Comparison of ENCODE assay signal across 9 cellular contexts in genomic region chr3:189041482-189042090, GRCh38.
DNase-seq lines count a peak whose midpoint lies in the region; ATAC-seq, FAIRE-seq and TF ChIP-seq lines count a peak whose summit lies in the region.
"Had no signal": no experiment of that assay in that cellular context is flagged by ENCODE, and none has a peak within 500 bp of the region (broad histone marks: within the 10 kb centered on the region; RNA-seq: fewer than 3 reads in every experiment).

No MANE protein-coding gene starts in this region.

- 54% methylated on average over 2 of the region's 2 CpGs; no CpG with 5 or more reads in 1 of the 2 experiments for whole genome bisulfite sequencing in H1 (ENCODE audit: extremely low coverage in 1 of 2, insufficient coverage in 1 of 2, insufficient read length in 1 of 2, insufficient replicate concordance in 2 of 2, low coverage in 1 of 2, low lambda C conversion rate in 2 of 2, missing lambda C conversion rate in 1 of 2), 2 experiments

- peak overlapping the region; percentile 81; the same call in 1 of the 2 replicates for H2AFZ ChIP-seq in H1 (ENCODE audit: low read length)

- H3K4me1 ChIP-seq in H1 (replicated peaks in 1 of 4; ENCODE audit: control insufficient read depth in 3 of 4, insufficient read depth in 4 of 4, low read length in 3 of 4) = no peaks in the 10 kb centered on the region
- H3K4me1 ChIP-seq in uterus = no peaks in the 10 kb centered on the region

- peak; percentile 66 to 76 for TF ChIP-seq RAD21 in H1 (IDR thresholded peaks at IDR 0.05 in 1 of 2, conservative IDR thresholded peaks at IDR 0.05 in 1 of 2; ENCODE audit: low read depth in 2 of 2, low read length in 2 of 2)

- TF ChIP-seq EP300 in H1 (IDR thresholded peaks at IDR 0.05; ENCODE audit: borderline replicate concordance in 1 of 2, low read depth in 2 of 2, low read length in 2 of 2) = no peak

- no peaks in the 10 kb centered on the region for H3K27me3 Mint-ChIP-seq in activated CD4-positive, alpha-beta T cell treated with anti-CD3 and anti-CD28 coated beads, Interleukin-2, amount 10 ng/mL, durations not matched to agents 7 days and 5 days
- H3K27me3 Mint-ChIP-seq in neural crest cell (ENCODE audit: low read depth) = no peaks in the 10 kb centered on the region

- H3K14ac ChIP-seq in H1 (ENCODE audit: insufficient read length) = no peak overlapping the region

- DNase-seq in AG20443 (ENCODE audit: low spot score) (peak; percentile 11), NCI-H2196 (lab: John Stamatoyannopoulos, UW; ENCODE audit: unreplicated experiment) (peak; percentile 83), H1 (ENCODE audit: low read depth in 1 of 2, low spot score in 2 of 2) (peak; percentile 33 to 69), neural crest cell (ENCODE audit: low read depth, low spot score) (peak; percentile 12), uterus (peak; percentile 25 to 31)
- peak; percentile 86 for DNase-seq in activated CD4-positive, alpha-beta T cell treated with anti-CD3 and anti-CD28 coated beads, Interleukin-2, amount 10 ng/mL, durations not matched to agents 7 days and 5 days

- H4K20me1 ChIP-seq in H1 (replicated peaks in 1 of 2; ENCODE audit: control insufficient read depth in 1 of 2, insufficient read depth in 2 of 2, low read length in 2 of 2) = no peaks in the 10 kb centered on the region

- no peak overlapping the region for H2BK120ac ChIP-seq in H1 (replicated peaks; ENCODE audit: low read depth, low read length)

- H3K27me3 ChIP-seq in H1 (replicated peaks in 1 of 4; ENCODE audit: control insufficient read depth in 3 of 4, extremely low read depth in 1 of 4, insufficient read depth in 3 of 4, low read length in 3 of 4) (no peaks in the 10 kb centered on the region), uterus (no peaks in the 10 kb centered on the region)

- no peak overlapping the region for H4K8ac ChIP-seq in H1 (ENCODE audit: extremely low read depth, insufficient read depth, low read length)

- H3K27ac Mint-ChIP-seq in activated CD4-positive, alpha-beta T cell treated with anti-CD3 and anti-CD28 coated beads, Interleukin-2, amount 10 ng/mL, durations not matched to agents 7 days and 5 days = peak overlapping the region; percentile 12
- H3K27ac Mint-ChIP-seq in neural crest cell (ENCODE audit: unreplicated experiment) = no peak overlapping the region

- no peak overlapping the region for H3K9ac ChIP-seq in H1 (replicated peaks in 1 of 4; ENCODE audit: extremely low read depth in 1 of 4, low read depth in 3 of 4, low read length in 3 of 4)

- H3K27ac ChIP-seq in H1 (ENCODE audit: low read depth, low read length) = no peak overlapping the region
- no peak overlapping the region for H3K27ac ChIP-seq in uterus

- H2BK12ac ChIP-seq in H1 (ENCODE audit: low read depth, low read length) = no peak overlapping the region; the same call in 1 of the 2 replicates

- no peaks in the 10 kb centered on the region for H3K36me3 ChIP-seq in H1 (ENCODE audit: control insufficient read depth in 2 of 4, insufficient read depth in 4 of 4, low read length in 3 of 4)
- H3K36me3 ChIP-seq in uterus = no peaks in the 10 kb centered on the region

- TF ChIP-seq POLR2A in H1 (IDR thresholded peaks at IDR 0.05; ENCODE audit: control extremely low read depth in 1 of 2, low read depth in 2 of 2, low read length in 2 of 2) = no peak
- no peak for TF ChIP-seq POLR2A in uterus (IDR thresholded peaks at IDR 0.05)

- POLR2A ChIA-PET in activated CD4-positive, alpha-beta T cell treated with anti-CD3 and anti-CD28 coated beads, Interleukin-2, amount 10 ng/mL, durations not matched to agents 7 days and 5 days (lab: Charles Lee) = interaction anchor here (0.6 to 0.7 kb wide), 3 partner anchors 30 to 91 kb away, joined by 3 read pairs; no protein-coding TSS in a partner anchor
- POLR2A ChIA-PET in H1 (lab: Charles Lee; ENCODE audit: partially characterized antibody) = no interaction called here

- TF ChIP-seq CTCF in H1 (IDR thresholded peaks at IDR 0.05; ENCODE audit: control extremely low read depth in 1 of 3, insufficient read depth in 1 of 3, low read depth in 1 of 3, low read length in 3 of 3) (peak; percentile 15 to 81 (median 62)), neural crest cell (conservative IDR thresholded peaks at IDR 0.05) (peak; percentile 60), uterus (IDR thresholded peaks at IDR 0.05) (peak; percentile 10 to 32 (median 20))

- intact Hi-C loops in uterus (cut with DNase I; ENCODE audit: low total_unique reads) = no loop called here

- H3K4me3 Mint-ChIP-seq in activated CD4-positive, alpha-beta T cell treated with anti-CD3 and anti-CD28 coated beads, Interleukin-2, amount 10 ng/mL, durations not matched to agents 7 days and 5 days = no peak overlapping the region
- no peak overlapping the region for H3K4me3 Mint-ChIP-seq in neural crest cell
- H3K4me3 Mint-ChIP-seq: IgD-negative memory B cell had no signal

- no peak overlapping the region for H2AK5ac ChIP-seq in H1 (ENCODE audit: low read depth, low read length)

- H4K91ac ChIP-seq in H1 (replicated peaks; ENCODE audit: insufficient read length, low read length) = no peak overlapping the region

- peaks cover 48% of the 10 kb centered on the region for H3K4me1 Mint-ChIP-seq in activated CD4-positive, alpha-beta T cell treated with anti-CD3 and anti-CD28 coated beads, Interleukin-2, amount 10 ng/mL, durations not matched to agents 7 days and 5 days
- H3K4me1 Mint-ChIP-seq in neural crest cell = no peaks in the 10 kb centered on the region

- no peaks in the 10 kb centered on the region for H3K79me1 ChIP-seq in H1 (ENCODE audit: low read depth, low read length)

- no peak overlapping the region for H2BK5ac ChIP-seq in H1 (ENCODE audit: low read depth, low read length)

- no peaks in the 10 kb centered on the region for H3K36me3 Mint-ChIP-seq in activated CD4-positive, alpha-beta T cell treated with anti-CD3 and anti-CD28 coated beads, Interleukin-2, amount 10 ng/mL, durations not matched to agents 7 days and 5 days (ENCODE audit: low read depth)
- H3K36me3 Mint-ChIP-seq in neural crest cell (ENCODE audit: low read depth) = no peaks in the 10 kb centered on the region
- H3K36me3 Mint-ChIP-seq: IgD-negative memory B cell had no signal

- no peaks in the 10 kb centered on the region for H3K79me2 ChIP-seq in H1 (ENCODE audit: control insufficient read depth in 1 of 2, insufficient read depth in 2 of 2, low read length in 2 of 2)

- H3K18ac ChIP-seq in H1 (ENCODE audit: extremely low read depth, low read length) = no peak overlapping the region

- H3K4me3 ChIP-seq in H1 (ENCODE audit: extremely low read depth in 1 of 4, insufficient read depth in 2 of 4, low read depth in 3 of 4, low read length in 4 of 4) (no peak overlapping the region), uterus (no peak overlapping the region)

- no peak overlapping the region for H3K4ac ChIP-seq in H1 (replicated peaks; ENCODE audit: insufficient read length, low read depth, low read length)

- CTCF ChIA-PET in activated CD4-positive, alpha-beta T cell treated with anti-CD3 and anti-CD28 coated beads, Interleukin-2, amount 10 ng/mL, durations not matched to agents 7 days and 5 days (lab: Charles Lee) = interaction anchor here (0.6 to 4.2 kb wide), 30 partner anchors 8 to 1302 kb away, joined by 3 to 47 read pairs (median 4); no protein-coding TSS in a partner anchor
- CTCF ChIA-PET in H1 (lab: Charles Lee; ENCODE audit: partially characterized antibody) = interaction anchor here (0.5 to 4.2 kb wide), 36 partner anchors 8 to 1303 kb away, joined by 3 to 29 read pairs (median 4); no protein-coding TSS in a partner anchor

- no peak overlapping the region for H3K4me2 ChIP-seq in H1 (ENCODE audit: insufficient read depth in 1 of 2, low read depth in 2 of 2, low read length in 2 of 2)

- FAIRE-seq in H1 (lab: Jason Lieb, UNC) = peak; percentile 98

- H2BK20ac ChIP-seq in H1 (ENCODE audit: low read length) = no peak overlapping the region

- no peak overlapping the region for H3K56ac ChIP-seq in H1 (replicated peaks; ENCODE audit: insufficient read length, low read depth, low read length)

- H4K5ac ChIP-seq in H1 (ENCODE audit: insufficient read length, low read depth, low read length) = no peak overlapping the region

- H2BK15ac ChIP-seq in H1 (ENCODE audit: low read length) = no peak overlapping the region

- ATAC-seq in GM18858 (IDR thresholded peaks at IDR 0.05; ENCODE audit: unreplicated experiment) = peak; percentile 98
- ATAC-seq in HG03025 (IDR thresholded peaks at IDR 0.05; ENCODE audit: low FRiP score, unreplicated experiment) = peak; percentile 99

- peaks cover 4% of the 10 kb centered on the region for H3K9me3 Mint-ChIP-seq in activated CD4-positive, alpha-beta T cell treated with anti-CD3 and anti-CD28 coated beads, Interleukin-2, amount 10 ng/mL, durations not matched to agents 7 days and 5 days
- peaks cover 2% of the 10 kb centered on the region for H3K9me3 Mint-ChIP-seq in neural crest cell
- H3K9me3 Mint-ChIP-seq: IgD-negative memory B cell had no signal

- no peaks in the 10 kb centered on the region for H3K23me2 ChIP-seq in H1 (ENCODE audit: low read depth, low read length)

- H3K9me3 ChIP-seq in H1 (ENCODE audit: insufficient read depth in 2 of 2, low read depth in 1 of 2, low read length in 1 of 2) = no peaks in the 10 kb centered on the region
- H3K9me3 ChIP-seq in uterus = no peaks in the 10 kb centered on the region

- H3K23ac ChIP-seq in H1 (ENCODE audit: insufficient read length) = no peak overlapping the region

TF ChIP-seq in H1, 55 proteins besides CTCF, POLR2A, EP300 and RAD21:
- no peak for TF ChIP-seq POLR2AphosphoS5 (IDR thresholded peaks at IDR 0.05; ENCODE audit: low read depth, low read length)
- no peak for TF ChIP-seq TAF1 (IDR thresholded peaks at IDR 0.05; ENCODE audit: low read depth, low read length)
- no peak for TF ChIP-seq HDAC2 (IDR thresholded peaks at IDR 0.05; ENCODE audit: borderline replicate concordance in 1 of 2, low read depth in 2 of 2, low read length in 2 of 2)
- TF ChIP-seq TEAD4 (IDR thresholded peaks at IDR 0.05; ENCODE audit: low read depth, low read length) = peak; percentile 27; the same call in 1 of the 2 replicates
- peak; percentile 75 for TF ChIP-seq YY1 (IDR thresholded peaks at IDR 0.05; ENCODE audit: low read depth, low read length)
- peak; percentile 27; the same call in 1 of the 2 replicates for TF ChIP-seq MAX (IDR thresholded peaks at IDR 0.05)
- TF ChIP-seq E2F6 (IDR thresholded peaks at IDR 0.05) = peak; percentile 17; the same call in 1 of the 2 replicates
- 0 out of 2 replicates have a peak, but pooled peaks have one; percentile 22 for TF ChIP-seq CHD2 (IDR thresholded peaks at IDR 0.05; ENCODE audit: low read length)

Comparison
In these comparisons a context has a peak if more than half of its experiments do, and no peak if none do; other contexts are left out.
1. DNase-seq: peak in every context shown above with its lines; median percentile 86 in activated CD4-positive, alpha-beta T cell treated with anti-CD3 and anti-CD28 coated beads, Interleukin-2, amount 10 ng/mL, durations not matched to agents 7 days and 5 days; 83 in NCI-H2196; 51 in H1; 28 in uterus; 12 in neural crest cell; 11 in AG20443.